ENCODE assay signal across 15 cellular contexts in genomic region chr11:33067294-33067693, GRCh38.
"Had no signal": no experiment of that assay in that cellular context is flagged by ENCODE, and none has a peak within 500 bp of the region (broad histone marks: within the 10 kb centered on the region; RNA-seq: fewer than 3 reads in every experiment).

No MANE protein-coding gene starts in this region.

- H3K4me2 ChIP-seq: neural progenitor cell, smooth muscle cell had no signal

- H3K9ac ChIP-seq: neural progenitor cell had no signal

- H3K27ac Mint-ChIP-seq: effector memory CD8-positive, alpha-beta T cell; mesothelial cell of epicardium; natural killer cell treated with Interleukin-12 subunit alpha and Interleukin-12 subunit beta and Interleukin-15 and Interleukin-18, amount 100 ng/mL, for 72 hours; neural progenitor cell had no signal

- ATAC-seq: effector memory CD8-positive, alpha-beta T cell; heart left ventricle; left lobe of liver; natural killer cell treated with Interleukin-12 subunit alpha and Interleukin-12 subunit beta and Interleukin-15 and Interleukin-18, amount 100 ng/mL, for 72 hours had no signal

- H3K4me3 Mint-ChIP-seq: effector memory CD8-positive, alpha-beta T cell; mesothelial cell of epicardium; natural killer cell treated with Interleukin-12 subunit alpha and Interleukin-12 subunit beta and Interleukin-15 and Interleukin-18, amount 100 ng/mL, for 72 hours; neural progenitor cell had no signal

- H3K36me3 ChIP-seq: neural progenitor cell, ovary had no signal

- H3K27ac ChIP-seq: heart left ventricle, neural progenitor cell, ovary, right atrium auricular region had no signal

- H3K27me3 Mint-ChIP-seq: effector memory CD8-positive, alpha-beta T cell; natural killer cell treated with Interleukin-12 subunit alpha and Interleukin-12 subunit beta and Interleukin-15 and Interleukin-18, amount 100 ng/mL, for 72 hours had no signal

- H3K9me3 Mint-ChIP-seq: effector memory CD8-positive, alpha-beta T cell; mesothelial cell of epicardium; natural killer cell treated with Interleukin-12 subunit alpha and Interleukin-12 subunit beta and Interleukin-15 and Interleukin-18, amount 100 ng/mL, for 72 hours; neural progenitor cell had no signal

- H3K4me3 ChIP-seq: heart left ventricle, neural progenitor cell, ovary, right atrium auricular region, smooth muscle cell had no signal

- H3K9me3 ChIP-seq: heart left ventricle, ovary, right atrium auricular region had no signal

- H3K4me1 ChIP-seq: neural progenitor cell had no signal

- H2AFZ ChIP-seq: neural progenitor cell had no signal

- DNase-seq: effector memory CD8-positive, alpha-beta T cell; erythroblast; heart left ventricle; hypothalamus; islet precursor cell; nucleus accumbens; ovary; stimulated activated CD4-positive, alpha-beta T cell treated with anti-CD3 and anti-CD28 coated beads, Interleukin-2, amount 100 ng/mL, for 48 hours; stimulated activated naive CD4-positive, alpha-beta T cell treated with Interleukin-2 at 50 U/mL for 16 hours had no signal

- H3K27me3 ChIP-seq: heart left ventricle, neural progenitor cell, ovary, right atrium auricular region had no signal
